In genomic region chr1:238123201-238123600, GRCh38 we compare ENCODE assay signal across 21 cellular contexts.
A peak's percentile ranks its signal among the peaks of the same experiment; 100 is the strongest.
DNase-seq lines count a peak whose midpoint lies in the region; ATAC-seq and TF ChIP-seq lines count a peak whose summit lies in the region.
"Had no signal": no experiment of that assay in that cellular context is flagged by ENCODE, and none has a peak within 500 bp of the region (broad histone marks: within the 10 kb centered on the region; RNA-seq: fewer than 3 reads in every experiment).

No MANE protein-coding gene starts in this region.

- POLR2A ChIA-PET in activated B cell treated with CpG ODN at 0.5 μM for 24 hours (lab: Charles Lee): no interaction called here

- CTCF ChIA-PET in activated B cell treated with CpG ODN at 0.5 μM for 24 hours (lab: Charles Lee): no interaction called here

- H3K36me3 ChIP-seq in neuronal stem cell (replicated peaks in 1 of 2; ENCODE audit: control insufficient read depth in 2 of 2, insufficient read depth in 2 of 2, low read length in 2 of 2): no peaks in the 10 kb centered on the region
- H3K36me3 ChIP-seq: BLaER1 treated with 17β-estradiol and CSF1 and Interleukin-3, amounts not matched to agents 10 nM and 100 nM had no signal

- peak overlapping the region; percentile 57 for H3K18ac ChIP-seq in neuronal stem cell (ENCODE audit: low read length)

- H2BK12ac ChIP-seq in neuronal stem cell (ENCODE audit: low read length): no peak overlapping the region

- no peak overlapping the region for H4K8ac ChIP-seq in neuronal stem cell (ENCODE audit: low read depth, low read length)

- no peaks in the 10 kb centered on the region for H3K9me3 ChIP-seq in neuronal stem cell (replicated peaks in 1 of 2; ENCODE audit: control insufficient read depth in 2 of 2, insufficient read depth in 1 of 2, low read depth in 1 of 2, low read length in 2 of 2)
- H3K9me3 ChIP-seq: A549; BLaER1 treated with 17β-estradiol and CSF1 and Interleukin-3, amounts not matched to agents 10 nM and 100 nM; Caco-2 had no signal

- no peak overlapping the region for H3K9ac ChIP-seq in neuronal stem cell (ENCODE audit: low read depth, low read length, poor library complexity)
- H3K9ac ChIP-seq: BLaER1 treated with 17β-estradiol and CSF1 and Interleukin-3, amounts not matched to agents 10 nM and 100 nM had no signal

- no peaks in the 10 kb centered on the region for H3K4me1 ChIP-seq in neuronal stem cell (ENCODE audit: control insufficient read depth in 2 of 2, insufficient read depth in 1 of 2, low read depth in 1 of 2, low read length in 2 of 2)
- H3K4me1 ChIP-seq: A549; BLaER1 treated with 17β-estradiol and CSF1 and Interleukin-3, amounts not matched to agents 10 nM and 100 nM; Caco-2 had no signal

- no peak overlapping the region for H3K4me3 Mint-ChIP-seq in activated B cell treated with CpG ODN at 0.5 μM for 24 hours
- H3K4me3 Mint-ChIP-seq: B cell; CD4-positive, alpha-beta T cell; CD8-positive, alpha-beta T cell had no signal

- ATAC-seq in activated B cell treated with CpG ODN at 0.5 μM for 24 hours (ENCODE audit: low read depth): no peak
- no peak for ATAC-seq in GM18870 (IDR thresholded peaks at IDR 0.05; ENCODE audit: unreplicated experiment)
- ATAC-seq: A549; CD8-positive, alpha-beta T cell; GM12878 had no signal

- no peak overlapping the region for H3K23ac ChIP-seq in neuronal stem cell (ENCODE audit: low read depth, low read length, poor library complexity)

- H4K91ac ChIP-seq in neuronal stem cell (ENCODE audit: low read depth, low read length, poor library complexity): no peak overlapping the region

- peak overlapping the region; percentile 16 for H3K27ac Mint-ChIP-seq in activated B cell treated with CpG ODN at 0.5 μM for 24 hours
- H3K27ac Mint-ChIP-seq: B cell; CD4-positive, alpha-beta T cell; CD8-positive, alpha-beta T cell had no signal

- H2BK15ac ChIP-seq in neuronal stem cell (ENCODE audit: low read length): no peak overlapping the region

- no peak overlapping the region for H2BK120ac ChIP-seq in neuronal stem cell (ENCODE audit: low read depth, low read length)

- H3K27ac ChIP-seq in neuronal stem cell (replicated peaks; ENCODE audit: low read length): no peak overlapping the region
- H3K27ac ChIP-seq: 22Rv1; A549; BLaER1 treated with 17β-estradiol and CSF1 and Interleukin-3, amounts not matched to agents 10 nM and 100 nM; C4-2B had no signal

- no peak for TF ChIP-seq CTCF in activated B cell treated with CpG ODN at 0.5 μM for 24 hours (IDR thresholded peaks at IDR 0.05)

- WGBS in neuronal stem cell (ENCODE audit: extremely low coverage in 2 of 2, insufficient read length in 2 of 2, insufficient replicate concordance in 1 of 2), 2 donors: no CpG with 5 or more reads among the region's 3 CpGs

- H3K9me3 Mint-ChIP-seq in activated B cell treated with CpG ODN at 0.5 μM for 24 hours: peaks cover 5% of the 10 kb centered on the region

- no peak overlapping the region for H3K4ac ChIP-seq in neuronal stem cell (ENCODE audit: low read length)

- H3K4me1 Mint-ChIP-seq in activated B cell treated with CpG ODN at 0.5 μM for 24 hours: no peaks in the 10 kb centered on the region
- H3K4me1 Mint-ChIP-seq: B cell had no signal

- intact Hi-C loops in activated B cell treated with CpG ODN at 0.5 μM for 24 hours (cut with micrococcal nuclease) (no loop called here), head of caudate nucleus (cut with DNase I) (no loop called here)

- no peaks in the 10 kb centered on the region for H3K36me3 Mint-ChIP-seq in activated B cell treated with CpG ODN at 0.5 μM for 24 hours (ENCODE audit: low read depth)
- H3K36me3 Mint-ChIP-seq: CD8-positive, alpha-beta T cell had no signal

- H3K4me3 ChIP-seq in neuronal stem cell (ENCODE audit: low read length in 2 of 2): no peak overlapping the region
- H3K4me3 ChIP-seq: A549; BLaER1 treated with 17β-estradiol and CSF1 and Interleukin-3, amounts not matched to agents 10 nM and 100 nM; GM12878 had no signal

- H3K79me1 ChIP-seq in neuronal stem cell (ENCODE audit: low read depth, low read length): no peaks in the 10 kb centered on the region

- H2AK5ac ChIP-seq in neuronal stem cell (ENCODE audit: low read depth, low read length): no peak overlapping the region

- H2BK5ac ChIP-seq in neuronal stem cell (ENCODE audit: low read length): no peak overlapping the region

- H3K27me3 ChIP-seq in neuronal stem cell (ENCODE audit: control insufficient read depth in 3 of 3, insufficient read depth in 3 of 3, low read depth in 1 of 3, low read length in 3 of 3): no peaks in the 10 kb centered on the region
- H3K27me3 ChIP-seq: BLaER1 treated with 17β-estradiol and CSF1 and Interleukin-3, amounts not matched to agents 10 nM and 100 nM had no signal

- no peak overlapping the region for H3K4me2 ChIP-seq in neuronal stem cell (ENCODE audit: insufficient read depth, low read length, poor library complexity, severe bottlenecking)
- H3K4me2 ChIP-seq: A549; BLaER1 treated with 17β-estradiol and CSF1 and Interleukin-3, amounts not matched to agents 10 nM and 100 nM had no signal

- H3K14ac ChIP-seq in neuronal stem cell (ENCODE audit: low read length): no peak overlapping the region

- DNase-seq in activated B cell treated with CpG ODN at 0.5 μM for 24 hours: no peak
- peak in 23 of 42 donors; percentile 2 to 54 (median 15) for DNase-seq in head of caudate nucleus
- no peak for DNase-seq in neuronal stem cell (ENCODE audit: low spot score)
- no peak for DNase-seq in DMS 273 treated with DMSO at 0.1 percent for 48 hours (lab: John Stamatoyannopoulos, UW)
- DNase-seq in activated naive CD4-positive, alpha-beta T cell treated with anti-CD3 and anti-CD28 coated beads, Interleukin-2, amount 50 U/mL, for 16 hours: no peak
- DNase-seq: AML-193; Caco-2; Calu3; CD4-positive, alpha-beta T cell; CD8-positive, alpha-beta T cell; DMS153; DND-41; EL; GDM1 had no signal

- no peak overlapping the region for H2AFZ ChIP-seq in neuronal stem cell (ENCODE audit: low read length)

- H3K27me3 Mint-ChIP-seq in activated B cell treated with CpG ODN at 0.5 μM for 24 hours: no peaks in the 10 kb centered on the region
- H3K27me3 Mint-ChIP-seq: B cell; CD4-positive, alpha-beta T cell had no signal

Comparison
In these comparisons a context has a peak if more than half of its experiments do, and no peak if none do; other contexts are left out.
1. DNase-seq: peak in head of caudate nucleus (23 of 42); none in activated B cell treated with CpG ODN at 0.5 μM for 24 hours (single experiment), neuronal stem cell (single experiment), DMS 273 treated with DMSO at 0.1 percent for 48 hours (single experiment) and activated naive CD4-positive, alpha-beta T cell treated with anti-CD3 and anti-CD28 coated beads, Interleukin-2, amount 50 U/mL, for 16 hours (single experiment).